Comparison of ENCODE assay signal across 8 cellular contexts in the genomic region with DNA sequence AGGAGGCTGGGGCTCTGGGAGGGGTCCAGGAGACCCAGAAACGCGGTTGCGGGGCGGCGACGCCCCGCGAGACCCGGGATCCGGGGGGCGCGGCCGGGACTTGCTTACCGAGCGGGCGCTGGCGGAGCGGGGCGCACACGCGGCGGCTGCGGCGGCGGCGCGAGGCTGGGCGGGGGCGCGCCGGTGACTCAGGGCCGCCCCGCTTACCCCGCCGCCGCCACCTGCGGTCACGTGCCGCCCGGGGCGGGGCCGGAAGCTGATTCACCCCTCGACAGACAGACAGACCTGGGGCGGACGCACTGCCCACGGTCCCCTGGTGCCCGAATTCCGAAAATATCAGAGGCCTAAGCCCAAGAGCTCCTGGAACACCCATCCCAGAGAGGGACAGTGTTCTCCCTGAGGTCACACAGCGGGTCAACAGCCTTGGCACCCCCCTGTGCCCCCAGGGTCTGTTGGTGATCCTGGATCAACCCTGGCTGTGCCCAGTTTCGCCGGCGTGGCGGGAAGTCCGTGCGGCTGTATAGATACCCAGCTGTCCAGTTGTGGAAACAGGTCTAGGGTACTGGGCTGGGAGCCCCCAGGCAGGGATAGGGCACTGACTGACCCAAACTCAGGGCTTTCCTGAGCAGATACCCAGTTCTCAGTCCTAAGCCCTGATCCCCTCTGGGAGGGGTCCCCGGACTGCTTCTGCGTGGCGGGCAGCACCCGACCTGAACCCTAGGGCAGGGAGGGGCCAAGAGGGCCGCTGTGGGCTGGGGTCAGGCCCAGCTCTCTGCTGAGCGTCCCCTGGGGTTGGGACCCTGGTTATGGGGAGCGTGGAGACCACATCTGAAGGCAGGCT. TPM values are rescaled to one million over a fixed set of nuclear protein-coding genes. Genes with fewer than 3 reads are reported as not detected.
DNase-seq lines count a peak whose midpoint lies in the region; ATAC-seq, FAIRE-seq and TF ChIP-seq lines count a peak whose summit lies in the region.

A gene with protein sequence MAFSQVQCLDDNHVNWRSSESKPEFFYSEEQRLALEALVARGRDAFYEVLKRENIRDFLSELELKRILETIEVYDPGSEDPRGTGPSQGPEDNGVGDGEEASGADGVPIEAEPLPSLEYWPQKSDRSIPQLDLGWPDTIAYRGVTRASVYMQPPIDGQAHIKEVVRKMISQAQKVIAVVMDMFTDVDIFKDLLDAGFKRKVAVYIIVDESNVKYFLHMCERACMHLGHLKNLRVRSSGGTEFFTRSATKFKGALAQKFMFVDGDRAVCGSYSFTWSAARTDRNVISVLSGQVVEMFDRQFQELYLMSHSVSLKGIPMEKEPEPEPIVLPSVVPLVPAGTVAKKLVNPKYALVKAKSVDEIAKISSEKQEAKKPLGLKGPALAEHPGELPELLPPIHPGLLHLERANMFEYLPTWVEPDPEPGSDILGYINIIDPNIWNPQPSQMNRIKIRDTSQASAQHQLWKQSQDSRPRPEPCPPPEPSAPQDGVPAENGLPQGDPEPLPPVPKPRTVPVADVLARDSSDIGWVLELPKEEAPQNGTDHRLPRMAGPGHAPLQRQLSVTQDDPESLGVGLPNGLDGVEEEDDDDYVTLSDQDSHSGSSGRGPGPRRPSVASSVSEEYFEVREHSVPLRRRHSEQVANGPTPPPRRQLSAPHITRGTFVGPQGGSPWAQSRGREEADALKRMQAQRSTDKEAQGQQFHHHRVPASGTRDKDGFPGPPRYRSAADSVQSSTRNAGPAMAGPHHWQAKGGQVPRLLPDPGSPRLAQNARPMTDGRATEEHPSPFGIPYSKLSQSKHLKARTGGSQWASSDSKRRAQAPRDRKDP (minus strand): TSS at position 164 of the 841 bp plus-strand sequence. CDS start 723 bp downstream, outside the sequence.

- FAIRE-seq in A549 (lab: Jason Lieb, UNC) = no peak

- TF ChIP-seq RAD21 in A549 (conservative IDR thresholded peaks at IDR 0.05 in 1 of 2, IDR thresholded peaks at IDR 0.05 in 1 of 2) = no peak

- H3K4me3 ChIP-seq in A549 = peak within 1 kb of the TSS; percentile 69
- H3K4me3 ChIP-seq in gastroesophageal sphincter = peak within 1 kb of the TSS; percentile 49 to 71
- H3K4me3 ChIP-seq in parathyroid adenoma (ENCODE audit: low read depth, low read length) = peak within 1 kb of the TSS; percentile 66
- H3K4me3 ChIP-seq in upper lobe of right lung = peak within 1 kb of the TSS; percentile 66

- POLR2A ChIA-PET in A549 (lab: Yijun Ruan, JAX) = interaction anchor here (1.1 to 1.7 kb wide), 3 partner anchors 11 to 44 kb away, joined by 4 read pairs; no protein-coding TSS in a partner anchor

- CTCF ChIA-PET in A549 (lab: Yijun Ruan, JAX) = interaction anchor here (0.6 to 2.1 kb wide), 7 partner anchors 10 to 187 kb away, joined by 3 to 21 read pairs (median 5); no protein-coding TSS in a partner anchor

- intact Hi-C loops in upper lobe of right lung (cut with DNase I) = no loop called here

- peak within 1 kb of the TSS; percentile 86 for H2AFZ ChIP-seq in parathyroid adenoma

- no peaks in the 10 kb centered on the region for H3K27me3 ChIP-seq in gastroesophageal sphincter
- no peaks in the 10 kb centered on the region for H3K27me3 ChIP-seq in parathyroid adenoma (ENCODE audit: control insufficient read depth, insufficient read depth, low read length)
- H3K27me3 ChIP-seq in upper lobe of right lung = no peaks in the 10 kb centered on the region

- TF ChIP-seq CTCF in A549 (IDR thresholded peaks at IDR 0.05) (no peak), gastroesophageal sphincter (IDR thresholded peaks at IDR 0.05) (no peak), parathyroid adenoma (IDR thresholded peaks at IDR 0.05) (no peak), upper lobe of right lung (IDR thresholded peaks at IDR 0.05) (no peak)

- TF ChIP-seq POLR2A in A549 (IDR thresholded peaks at IDR 0.05; ENCODE audit: low read length) (peak; percentile 67), gastroesophageal sphincter (IDR thresholded peaks at IDR 0.05) (no peak)

- H3K4me1 ChIP-seq in A549 (peaks cover 38% of the 10 kb centered on the region), gastroesophageal sphincter (peaks cover 0 to 29% (median 0%) of the 10 kb centered on the region in 3 donors), parathyroid adenoma (peaks cover 16% of the 10 kb centered on the region), upper lobe of right lung (peaks cover 5% of the 10 kb centered on the region)

- H3K4me2 ChIP-seq in A549 = peak within 1 kb of the TSS; percentile 93
- peak within 1 kb of the TSS; percentile 85 for H3K4me2 ChIP-seq in parathyroid adenoma (ENCODE audit: low read length)

- TF ChIP-seq EP300 in A549 (IDR thresholded peaks at IDR 0.05) (peak in 1 of 2 experiments; percentile 13; a peak in 1 of 5 replicates), gastroesophageal sphincter (IDR thresholded peaks at IDR 0.05) (no peak)

- H3K36me3 ChIP-seq in gastroesophageal sphincter = no peaks in the 10 kb centered on the region
- no peaks in the 10 kb centered on the region for H3K36me3 ChIP-seq in parathyroid adenoma (ENCODE audit: control insufficient read depth, insufficient read depth, low read length)
- no peaks in the 10 kb centered on the region for H3K36me3 ChIP-seq in upper lobe of right lung

- H3K9me3 ChIP-seq in A549 = peaks cover 8% of the 10 kb centered on the region; the same call in 2 of the 3 replicates
- H3K9me3 ChIP-seq in gastroesophageal sphincter = peaks cover 0 to 4% (median 0%) of the 10 kb centered on the region in 3 donors
- H3K9me3 ChIP-seq in parathyroid adenoma (ENCODE audit: control insufficient read depth, low read length) = no peaks in the 10 kb centered on the region
- H3K9me3 ChIP-seq in upper lobe of right lung = no peaks in the 10 kb centered on the region

- H3K27ac ChIP-seq in A549 = peak within 1 kb of the TSS; percentile 90 to 98
- H3K27ac ChIP-seq in gastroesophageal sphincter = peak within 1 kb of the TSS; percentile 9 to 83 (median 64)
- no peak within 1 kb of the TSS for H3K27ac ChIP-seq in parathyroid adenoma
- peak within 1 kb of the TSS; percentile 73 for H3K27ac ChIP-seq in upper lobe of right lung

- peaks cover 7% of the 10 kb centered on the region for H3K79me2 ChIP-seq in parathyroid adenoma

- ATAC-seq in A549 (peak; percentile 79 to 80), GM18907 (IDR thresholded peaks at IDR 0.05; ENCODE audit: unreplicated experiment) (peak; percentile 64), HG03175 (IDR thresholded peaks at IDR 0.05; ENCODE audit: unreplicated experiment) (peak; percentile 73), gastroesophageal sphincter (peak; percentile 89), upper lobe of right lung (peak; percentile 91)

- WGBS in A549 (ENCODE audit: missing lambda C conversion rate) = 14% methylated on average over 51 of the region's 62 CpGs
- no CpG with 5 or more reads among the region's 62 CpGs for WGBS in gastroesophageal sphincter (ENCODE audit: low coverage in 1 of 2), 2 donors

- no peak within 1 kb of the TSS for H3K9ac ChIP-seq in parathyroid adenoma

- peak; percentile 87 to 90 for DNase-seq in A549 (ENCODE audit: low read depth in 1 of 2, low spot score in 1 of 2)
- peak; percentile 89 for DNase-seq in RKO (ENCODE audit: low spot score)
- peak; percentile 88 for DNase-seq in activated T-helper 9 cell treated with anti-CD3 and anti-CD28 coated beads, Interleukin-2, amount 50 U/mL, for 16 hours (ENCODE audit: low read depth)
- DNase-seq in upper lobe of right lung = peak; percentile 92

TF ChIP-seq in A549, 52 proteins besides CTCF, POLR2A, EP300 and RAD21 (continues in another document):
- peak; percentile 72; the same call in 1 of the 2 replicates for TF ChIP-seq HOXB5 (CRISPR knock-in tag; IDR thresholded peaks at IDR 0.05)
- TF ChIP-seq JUN (IDR thresholded peaks at IDR 0.05) = peak; percentile 86 to 97
- TF ChIP-seq, protein P1, sequence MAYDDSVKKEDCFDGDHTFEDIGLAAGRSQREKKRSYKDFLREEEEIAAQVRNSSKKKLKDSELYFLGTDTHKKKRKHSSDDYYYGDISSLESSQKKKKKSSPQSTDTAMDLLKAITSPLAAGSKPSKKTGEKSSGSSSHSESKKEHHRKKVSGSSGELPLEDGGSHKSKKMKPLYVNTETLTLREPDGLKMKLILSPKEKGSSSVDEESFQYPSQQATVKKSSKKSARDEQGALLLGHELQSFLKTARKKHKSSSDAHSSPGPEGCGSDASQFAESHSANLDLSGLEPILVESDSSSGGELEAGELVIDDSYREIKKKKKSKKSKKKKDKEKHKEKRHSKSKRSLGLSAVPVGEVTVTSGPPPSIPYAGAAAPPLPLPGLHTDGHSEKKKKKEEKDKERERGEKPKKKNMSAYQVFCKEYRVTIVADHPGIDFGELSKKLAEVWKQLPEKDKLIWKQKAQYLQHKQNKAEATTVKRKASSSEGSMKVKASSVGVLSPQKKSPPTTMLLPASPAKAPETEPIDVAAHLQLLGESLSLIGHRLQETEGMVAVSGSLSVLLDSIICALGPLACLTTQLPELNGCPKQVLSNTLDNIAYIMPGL (CRISPR knock-in tag; IDR thresholded peaks at IDR 0.05; ENCODE audit: borderline replicate concordance) = no peak
- TF ChIP-seq RCOR1 (IDR thresholded peaks at IDR 0.05; ENCODE audit: low read depth, low read length) = no peak
- TF ChIP-seq BHLHE40 (IDR thresholded peaks at IDR 0.05; ENCODE audit: low read depth, low read length) = peak; percentile 93
- TF ChIP-seq RFX5 (IDR thresholded peaks at IDR 0.05) = no peak
- TF ChIP-seq ESRRA (IDR thresholded peaks at IDR 0.05; ENCODE audit: borderline replicate concordance, low read length) = 0 out of 2 replicates have a peak, but pooled peaks have one; percentile 1
- peak; percentile 80; the same call in 1 of the 2 replicates for TF ChIP-seq KDM1A (IDR thresholded peaks at IDR 0.05; ENCODE audit: low read depth)
- TF ChIP-seq, protein P2, sequence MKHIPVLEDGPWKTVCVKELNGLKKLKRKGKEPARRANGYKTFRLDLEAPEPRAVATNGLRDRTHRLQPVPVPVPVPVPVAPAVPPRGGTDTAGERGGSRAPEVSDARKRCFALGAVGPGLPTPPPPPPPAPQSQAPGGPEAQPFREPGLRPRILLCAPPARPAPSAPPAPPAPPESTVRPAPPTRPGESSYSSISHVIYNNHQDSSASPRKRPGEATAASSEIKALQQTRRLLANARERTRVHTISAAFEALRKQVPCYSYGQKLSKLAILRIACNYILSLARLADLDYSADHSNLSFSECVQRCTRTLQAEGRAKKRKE (CRISPR knock-in tag; IDR thresholded peaks at IDR 0.05; ENCODE audit: low read depth) = peak; percentile 11
- no peak for TF ChIP-seq MAZ (IDR thresholded peaks at IDR 0.05; ENCODE audit: borderline replicate concordance, low read depth, low read length)
- peak; percentile 86 for TF ChIP-seq FOSL2 (IDR thresholded peaks at IDR 0.05)
- TF ChIP-seq FOSL2 (CRISPR knock-in tag; IDR thresholded peaks at IDR 0.05) = peak; percentile 97
- TF ChIP-seq ZC3H11A (IDR thresholded peaks at IDR 0.05) = no peak

RNA-seq across cellular contexts. Expression of the gene that starts here (rescaled TPM):
- 11.0 and 12.8 TPM in 2 replicates for polyA plus RNA-seq in A549 (2011; rRNA removed)
- polyA plus RNA-seq in A549 (2012; cell fraction: cytosol; rRNA removed) = 11.1 and 15.8 TPM in 2 replicates
- 38.5 and 42.5 TPM in 2 replicates for polyA plus RNA-seq in A549 (2012; cell fraction: nucleus; rRNA removed)
- polyA plus RNA-seq in A549 (2017; fragmentation: RNase III; extraction: RNeasy Plus Mini Kit Qiagen cat#74134 plus additional on column Dnase treatment) = 19.8 to 22.0 TPM (median 20.5 TPM) in 3 replicates
- polyA minus RNA-seq in A549 (2011; rRNA and poly(A)+ RNA removed) = 18.1 and 22.7 TPM in 2 replicates
- 10 to 100 TPM in 3 of 4 donors, 1 to 10 TPM in 1; 6.7 to 17.9 (median 11.7) TPM for total RNA-seq in gastroesophageal sphincter
- 8.3 TPM for total RNA-seq in upper lobe of right lung
